Comparison of ENCODE assay signal across 9 cellular contexts in genomic region chr17:45223541-45224528, GRCh38. TPM values are rescaled to one million over a fixed set of nuclear protein-coding genes. Genes with fewer than 3 reads are reported as not detected.
DNase-seq lines count a peak whose midpoint lies in the region; FAIRE-seq and TF ChIP-seq lines count a peak whose summit lies in the region.
"Had no signal": no experiment of that assay in that cellular context is flagged by ENCODE, and none has a peak within 500 bp of the region (broad histone marks: within the 10 kb centered on the region; RNA-seq: fewer than 3 reads in every experiment).

No MANE protein-coding gene starts in this region.

- H4K20me1 ChIP-seq in H1 (replicated peaks in 1 of 2; ENCODE audit: control insufficient read depth in 1 of 2, insufficient read depth in 2 of 2, low read length in 2 of 2): no peaks in the 10 kb centered on the region

- H3K18ac ChIP-seq in H1 (ENCODE audit: extremely low read depth, low read length): no peak overlapping the region

- peaks cover 5 to 26% (median 15%) of the 10 kb centered on the region in 4 experiments for H3K4me1 ChIP-seq in H1 (replicated peaks in 1 of 4; ENCODE audit: control insufficient read depth in 3 of 4, insufficient read depth in 4 of 4, low read length in 3 of 4)

- POLR2A ChIA-PET in H1 (lab: Charles Lee; ENCODE audit: partially characterized antibody): interaction anchor here (0.7 to 6.5 kb wide), 3 partner anchors 17 to 93 kb away, joined by 4 to 54 read pairs (median 4); partner anchors contain the start of genes HEXIM1 and MAP3K14

- TF ChIP-seq CTCF in H1 (IDR thresholded peaks at IDR 0.05; ENCODE audit: control extremely low read depth in 1 of 3, insufficient read depth in 1 of 3, low read depth in 1 of 3, low read length in 3 of 3) (peak in 1 of 3 experiments; percentile 5; a peak in 1 of 4 replicates), progenitor cell of endocrine pancreas (IDR thresholded peaks at IDR 0.05; ENCODE audit: unreplicated experiment) (no peak)

- no peak overlapping the region for H2BK5ac ChIP-seq in H1 (ENCODE audit: low read depth, low read length)

- no peaks in the 10 kb centered on the region for H3K9me3 Mint-ChIP-seq in T-helper 2 cell treated with Interferon-gamma antibody and Interleukin-4, amounts not matched to agents 5 μg/mL and 100 μg/mL, for 36 hours
- no peaks in the 10 kb centered on the region for H3K9me3 Mint-ChIP-seq in progenitor cell of endocrine pancreas (ENCODE audit: low read depth)

- no peak overlapping the region for H4K5ac ChIP-seq in H1 (ENCODE audit: insufficient read length, low read depth, low read length)

- no peak overlapping the region for H3K4me3 ChIP-seq in H1 (ENCODE audit: extremely low read depth in 1 of 4, insufficient read depth in 2 of 4, low read depth in 3 of 4, low read length in 4 of 4)

- H2BK15ac ChIP-seq in H1 (ENCODE audit: low read length): peak overlapping the region; percentile 14; the same call in 1 of the 2 replicates

- H3K56ac ChIP-seq in H1 (replicated peaks; ENCODE audit: insufficient read length, low read depth, low read length): no peak overlapping the region

- no peaks in the 10 kb centered on the region for H3K9me3 ChIP-seq in H1 (ENCODE audit: insufficient read depth in 2 of 2, low read depth in 1 of 2, low read length in 1 of 2)

- FAIRE-seq in H1 (lab: Jason Lieb, UNC): no peak

- peaks cover 61% of the 10 kb centered on the region for H3K36me3 Mint-ChIP-seq in T-helper 2 cell treated with Interferon-gamma antibody and Interleukin-4, amounts not matched to agents 5 μg/mL and 100 μg/mL, for 36 hours (ENCODE audit: low read depth)
- H3K36me3 Mint-ChIP-seq in progenitor cell of endocrine pancreas (ENCODE audit: insufficient read depth): no peaks in the 10 kb centered on the region

- H3K79me2 ChIP-seq in H1 (ENCODE audit: control insufficient read depth in 1 of 2, insufficient read depth in 2 of 2, low read length in 2 of 2): no peaks in the 10 kb centered on the region

- H3K79me1 ChIP-seq in H1 (ENCODE audit: low read depth, low read length): no peaks in the 10 kb centered on the region

- 0 out of 2 replicates have a peak overlapping the region, but pooled peaks have one; percentile 68 for H2BK12ac ChIP-seq in H1 (ENCODE audit: low read depth, low read length)

- TF ChIP-seq EP300 in H1 (IDR thresholded peaks at IDR 0.05; ENCODE audit: borderline replicate concordance in 1 of 2, low read depth in 2 of 2, low read length in 2 of 2): no peak

- H3K27ac ChIP-seq in H1 (ENCODE audit: low read depth, low read length): no peak overlapping the region

- no peak overlapping the region for H3K9ac ChIP-seq in H1 (replicated peaks in 1 of 4; ENCODE audit: extremely low read depth in 1 of 4, low read depth in 3 of 4, low read length in 3 of 4)

- H3K4me1 Mint-ChIP-seq in T-helper 2 cell treated with Interferon-gamma antibody and Interleukin-4, amounts not matched to agents 5 μg/mL and 100 μg/mL, for 36 hours (ENCODE audit: low read depth): peaks cover 68% of the 10 kb centered on the region
- no peaks in the 10 kb centered on the region for H3K4me1 Mint-ChIP-seq in progenitor cell of endocrine pancreas (ENCODE audit: low read depth)

- peaks cover 15 to 45% (median 36%) of the 10 kb centered on the region in 4 experiments for H3K27me3 ChIP-seq in H1 (replicated peaks in 1 of 4; ENCODE audit: control insufficient read depth in 3 of 4, extremely low read depth in 1 of 4, insufficient read depth in 3 of 4, low read length in 3 of 4)

- CTCF ChIA-PET in H1 (lab: Charles Lee; ENCODE audit: partially characterized antibody): interaction anchor here (0.6 to 22.1 kb wide), 6 partner anchors 9 to 166 kb away, joined by 3 to 362 read pairs (median 4); no protein-coding TSS in a partner anchor

- no peak overlapping the region for H3K4ac ChIP-seq in H1 (replicated peaks; ENCODE audit: insufficient read length, low read depth, low read length)

- peak; percentile 51 for TF ChIP-seq POLR2A in GM15510 (IDR thresholded peaks at IDR 0.05; ENCODE audit: borderline replicate concordance, extremely low read depth, insufficient read length)
- TF ChIP-seq POLR2A in H1 (IDR thresholded peaks at IDR 0.05; ENCODE audit: control extremely low read depth in 1 of 2, low read depth in 2 of 2, low read length in 2 of 2): no peak

- no peak for TF ChIP-seq RAD21 in H1 (IDR thresholded peaks at IDR 0.05 in 1 of 2, conservative IDR thresholded peaks at IDR 0.05 in 1 of 2; ENCODE audit: low read depth in 2 of 2, low read length in 2 of 2)

- peaks cover 7% of the 10 kb centered on the region; the same call in 1 of the 2 replicates for H3K23me2 ChIP-seq in H1 (ENCODE audit: low read depth, low read length)

- no peaks in the 10 kb centered on the region for H3K27me3 Mint-ChIP-seq in T-helper 2 cell treated with Interferon-gamma antibody and Interleukin-4, amounts not matched to agents 5 μg/mL and 100 μg/mL, for 36 hours (ENCODE audit: low read depth)
- H3K27me3 Mint-ChIP-seq in progenitor cell of endocrine pancreas: peaks cover 74% of the 10 kb centered on the region

- peak overlapping the region; percentile 99 for H3K4me3 Mint-ChIP-seq in T-helper 2 cell treated with Interferon-gamma antibody and Interleukin-4, amounts not matched to agents 5 μg/mL and 100 μg/mL, for 36 hours
- H3K4me3 Mint-ChIP-seq in progenitor cell of endocrine pancreas (ENCODE audit: low read depth): no peak overlapping the region

- 89% methylated on average over 11 of the region's 12 CpGs; no CpG with 5 or more reads in 1 of the 2 experiments for WGBS in H1 (ENCODE audit: extremely low coverage in 1 of 2, insufficient coverage in 1 of 2, insufficient read length in 1 of 2, insufficient replicate concordance in 2 of 2, low coverage in 1 of 2, low lambda C conversion rate in 2 of 2, missing lambda C conversion rate in 1 of 2), 2 experiments

- H2AK5ac ChIP-seq in H1 (ENCODE audit: low read depth, low read length): peak overlapping the region; percentile 40; the same call in 1 of the 2 replicates

- H2BK20ac ChIP-seq in H1 (ENCODE audit: low read length): 0 out of 2 replicates have a peak overlapping the region, but pooled peaks have one; percentile 48

- H4K8ac ChIP-seq in H1 (ENCODE audit: extremely low read depth, insufficient read depth, low read length): peak overlapping the region; percentile 82

- no peak overlapping the region for H2AFZ ChIP-seq in H1 (ENCODE audit: low read length)

- peak overlapping the region; percentile 98 for H3K27ac Mint-ChIP-seq in T-helper 2 cell treated with Interferon-gamma antibody and Interleukin-4, amounts not matched to agents 5 μg/mL and 100 μg/mL, for 36 hours
- no peak overlapping the region for H3K27ac Mint-ChIP-seq in progenitor cell of endocrine pancreas

- no peak overlapping the region for H3K23ac ChIP-seq in H1 (ENCODE audit: insufficient read length)

- H2BK120ac ChIP-seq in H1 (replicated peaks; ENCODE audit: low read depth, low read length): no peak overlapping the region

- H4K91ac ChIP-seq in H1 (replicated peaks; ENCODE audit: insufficient read length, low read length): no peak overlapping the region

- DNase-seq in T-helper 2 cell treated with Interferon-gamma antibody and Interleukin-4, amounts not matched to agents 5 μg/mL and 100 μg/mL, for 36 hours (ENCODE audit: low spot score): peak; percentile 75
- no peak for DNase-seq in H1 (ENCODE audit: low read depth in 1 of 2, low spot score in 2 of 2)
- DNase-seq in stimulated activated CD4-positive, alpha-beta T cell treated with anti-CD3 and anti-CD28 coated beads, Interleukin-4, amount 100 ng/mL, for 24 hours: peak; percentile 74
- no peak for DNase-seq in SKM-1 treated with dmso at 0.1 percent for 144 hours (lab: John Stamatoyannopoulos, UW; ENCODE audit: unreplicated experiment)
- DNase-seq in progenitor cell of endocrine pancreas (ENCODE audit: low spot score, unreplicated experiment): no peak
- DNase-seq in cortex of kidney (lab: John Stamatoyannopoulos, UW): no peak
- no peak for DNase-seq in effector CD8-positive, alpha-beta T cell (lab: John Stamatoyannopoulos, UW)

- no peak overlapping the region; a peak in 1 of 4 replicates for H3K4me2 ChIP-seq in H1 (ENCODE audit: insufficient read depth in 1 of 2, low read depth in 2 of 2, low read length in 2 of 2)

- H3K36me3 ChIP-seq in H1 (ENCODE audit: control insufficient read depth in 2 of 4, insufficient read depth in 4 of 4, low read length in 3 of 4): no peaks in the 10 kb centered on the region

- H3K14ac ChIP-seq in H1 (ENCODE audit: insufficient read length): no peak overlapping the region

TF ChIP-seq in H1, 55 proteins besides CTCF, POLR2A, EP300 and RAD21:
- TF ChIP-seq JUND (IDR thresholded peaks at IDR 0.05; ENCODE audit: low read length) (no peak), TAF7 (optimal IDR thresholded peaks at IDR 0.05; ENCODE audit: borderline replicate concordance, low read depth, low read length) (no peak), KDM5A (IDR thresholded peaks at IDR 0.05; ENCODE audit: low read length) (no peak), SIN3A (conservative IDR thresholded peaks at IDR 0.05 in 1 of 2, IDR thresholded peaks at IDR 0.05 in 1 of 2; ENCODE audit: low read depth in 1 of 2, low read length in 2 of 2) (no peak), MAFK (IDR thresholded peaks at IDR 0.05; ENCODE audit: low read depth, low read length) (no peak), EZH2 (IDR thresholded peaks at IDR 0.05; ENCODE audit: low read depth, low read length, severe bottlenecking) (no peak)

RNA-seq across cellular contexts. Expression of gene FMNL1, which starts 2.1 kb away (rescaled TPM):
- total RNA-seq in H1 (2021; fragmentation: NEBNext Ultra II Directional; extraction: Animal tissue kit (Norgen Biotek cat#: 25700)): 8.6 and 9.8 TPM in 2 replicates
- polyA plus RNA-seq in H1 (2011; rRNA removed): 2.5 and 5.3 TPM in 2 replicates
- 3.5 TPM for polyA plus RNA-seq in H1 (2011; cell fraction: cytosol; rRNA removed)
- 17.2 TPM for polyA plus RNA-seq in H1 (2011; cell fraction: nucleus; rRNA removed)
- polyA plus RNA-seq in H1 (2012, experiment 1 of 2): 6.9 to 11.7 TPM (median 8.4 TPM) in 4 replicates
- polyA plus RNA-seq in H1 (2012, experiment 2 of 2): 7.1 TPM
- polyA plus RNA-seq in H1 (2013, experiment 1 of 2): 6.8 TPM
- 7.0 TPM for polyA plus RNA-seq in H1 (2013, experiment 2 of 2)
- polyA minus RNA-seq in H1 (2011; rRNA and poly(A)+ RNA removed): 1.9 and 2.8 TPM in 2 replicates
- 3.7 TPM for polyA minus RNA-seq in H1 (2011; cell fraction: cytosol; rRNA and poly(A)+ RNA removed)
- polyA minus RNA-seq in H1 (2011; cell fraction: nucleus; rRNA and poly(A)+ RNA removed): 6.9 TPM
- total RNA-seq in progenitor cell of endocrine pancreas: 3.2 and 3.3 TPM in 2 replicates

RNA-seq across cellular contexts. Expression of gene SPATA32, which starts 38.1 kb away (rescaled TPM):
- not detected in 2 replicates for total RNA-seq in H1 (2021; fragmentation: NEBNext Ultra II Directional; extraction: Animal tissue kit (Norgen Biotek cat#: 25700))
- 0.11 and 0.24 TPM in 2 replicates for polyA plus RNA-seq in H1 (2011; rRNA removed)
- polyA plus RNA-seq in H1 (2011; cell fraction: cytosol; rRNA removed): 0.19 TPM
- polyA plus RNA-seq in H1 (2011; cell fraction: nucleus; rRNA removed): 0.31 TPM
- 0.15 to 0.52 TPM (median 0.28 TPM) in 3 of 4 replicates, not detected in the other for polyA plus RNA-seq in H1 (2012, experiment 1 of 2)
- polyA plus RNA-seq in H1 (2012, experiment 2 of 2): 0.13 TPM
- not detected for polyA plus RNA-seq in H1 (2013, experiment 1 of 2)
- polyA plus RNA-seq in H1 (2013, experiment 2 of 2): 0.06 TPM
- polyA minus RNA-seq in H1 (2011; rRNA and poly(A)+ RNA removed): 0.27 and 0.38 TPM in 2 replicates
- not detected for polyA minus RNA-seq in H1 (2011; cell fraction: cytosol; rRNA and poly(A)+ RNA removed)
- polyA minus RNA-seq in H1 (2011; cell fraction: nucleus; rRNA and poly(A)+ RNA removed): not detected
- 0.24 TPM in 1 of 2 replicates, not detected in the other for total RNA-seq in progenitor cell of endocrine pancreas
- total RNA-seq: epithelial cell of proximal tubule had no signal

Comparison
In these comparisons a context has a peak if more than half of its experiments do, and no peak if none do; other contexts are left out.
1. DNase-seq: peak in T-helper 2 cell treated with Interferon-gamma antibody and Interleukin-4, amounts not matched to agents 5 μg/mL and 100 μg/mL, for 36 hours (single experiment) and stimulated activated CD4-positive, alpha-beta T cell treated with anti-CD3 and anti-CD28 coated beads, Interleukin-4, amount 100 ng/mL, for 24 hours (single experiment); none in H1 (0 of 2), SKM-1 treated with dmso at 0.1 percent for 144 hours (single experiment), progenitor cell of endocrine pancreas (single experiment), cortex of kidney (single experiment) and effector CD8-positive, alpha-beta T cell (single experiment).